Comparison of ENCODE assay signal across 16 cellular contexts in the genomic region with DNA sequence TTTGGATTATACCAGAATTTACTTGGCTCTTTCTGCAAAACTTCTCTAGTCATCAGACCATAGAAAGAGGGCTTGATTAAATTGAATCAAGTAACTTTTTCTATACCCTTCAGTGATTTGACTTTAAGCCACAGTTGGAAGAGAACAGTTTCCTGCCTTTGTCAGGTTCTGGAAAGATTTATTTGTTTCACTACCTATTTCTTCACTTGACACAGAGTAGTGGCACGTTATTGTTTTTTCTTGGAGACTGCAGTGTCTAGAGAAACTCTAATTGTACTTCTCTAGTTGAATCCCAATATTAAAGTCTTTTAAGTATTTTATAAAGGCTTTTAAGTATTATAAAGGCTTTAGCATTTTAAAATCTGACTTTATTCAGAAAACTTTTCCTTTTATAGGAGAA.
"Had no signal": no experiment of that assay in that cellular context is flagged by ENCODE, and none has a peak within 500 bp of the region (broad histone marks: within the 10 kb centered on the region; RNA-seq: fewer than 3 reads in every experiment).

No MANE protein-coding gene starts in this region.

- ATAC-seq: effector memory CD8-positive, alpha-beta T cell; foreskin keratinocyte; left colon; mucosa of descending colon; naive thymus-derived CD8-positive, alpha-beta T cell; psoas muscle had no signal

- H3K4me1 ChIP-seq: psoas muscle, sigmoid colon had no signal

- H2AFZ ChIP-seq: hepatocyte had no signal

- FAIRE-seq: colon, urothelium cell line had no signal

- DNase-seq: effector memory CD8-positive, alpha-beta T cell; esophagus squamous epithelium; foreskin keratinocyte; left colon; mammary epithelial cell; mucosa of descending colon; naive thymus-derived CD8-positive, alpha-beta T cell; psoas muscle; sigmoid colon; stimulated activated CD4-positive, alpha-beta T cell treated with anti-CD3 and anti-CD28 coated beads, Interleukin-12 subunit alpha, Interleukin-12 subunit beta, amount 100 ng/mL, for 4 hours; stimulated activated naive CD4-positive, alpha-beta T cell treated with Interleukin-2 at 50 U/mL for 16 hours had no signal

- H3K9me3 ChIP-seq: esophagus squamous epithelium, mucosa of descending colon, neutrophil, psoas muscle, sigmoid colon had no signal

- H3K36me3 ChIP-seq: esophagus squamous epithelium, neutrophil, sigmoid colon had no signal

- H3K79me2 ChIP-seq: hepatocyte had no signal

- H3K4me3 ChIP-seq: esophagus squamous epithelium, hepatocyte, mucosa of descending colon, psoas muscle, sigmoid colon, skin epidermis had no signal

- H3K27ac ChIP-seq: esophagus squamous epithelium, foreskin keratinocyte, hepatocyte, neutrophil, psoas muscle, sigmoid colon, skin epidermis had no signal

- H3K27me3 ChIP-seq: esophagus squamous epithelium, foreskin keratinocyte, hepatocyte, neutrophil, sigmoid colon had no signal

- H3K4me2 ChIP-seq: hepatocyte had no signal
